In the genomic region with DNA sequence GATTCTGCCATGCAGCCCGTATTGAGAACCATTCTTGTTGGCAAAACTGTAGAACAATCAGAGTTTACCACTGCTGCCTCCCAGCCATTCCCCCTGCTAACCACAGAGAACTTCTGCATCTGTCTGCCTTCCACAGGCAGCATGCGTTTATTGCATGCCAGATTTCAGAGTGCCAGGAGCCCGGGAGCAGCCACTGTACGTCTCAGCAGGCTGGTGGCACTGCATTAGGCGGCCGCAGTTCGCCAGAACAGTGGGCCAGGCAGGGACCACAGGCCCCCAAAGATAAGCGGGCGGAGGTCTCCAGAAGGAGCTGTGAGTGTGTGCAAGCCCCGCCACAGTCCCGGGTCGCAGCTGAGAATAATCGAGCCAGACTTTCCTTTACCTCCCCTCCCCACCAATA, we compare ENCODE assay signal across 8 cellular contexts. TPM values are rescaled to one million over a fixed set of nuclear protein-coding genes. Genes with fewer than 3 reads are reported as not detected.
DNase-seq lines count a peak whose midpoint lies in the region; ATAC-seq and TF ChIP-seq lines count a peak whose summit lies in the region.

No MANE protein-coding gene starts in this region.

- no peaks in the 10 kb centered on the region for H3K79me1 ChIP-seq in neuronal stem cell (ENCODE audit: low read depth, low read length)

- H2BK5ac ChIP-seq in neuronal stem cell (ENCODE audit: low read length), result no peak overlapping the region

- no peak overlapping the region for H3K4me2 ChIP-seq in neuronal stem cell (ENCODE audit: insufficient read depth, low read length, poor library complexity, severe bottlenecking)

- H3K27me3 ChIP-seq in neuronal stem cell (ENCODE audit: control insufficient read depth in 3 of 3, insufficient read depth in 3 of 3, low read depth in 1 of 3, low read length in 3 of 3), result no peaks in the 10 kb centered on the region

- DNase-seq in SIG-M5 treated with dmso at 0.1 percent for 504 hours (lab: John Stamatoyannopoulos, UW; ENCODE audit: unreplicated experiment) (peak; percentile 46), SIG-M5 (lab: John Stamatoyannopoulos, UW) (no peak), NCI-H460 (ENCODE audit: extremely low read depth, low read depth) (peak; percentile 34), chondrocyte (ENCODE audit: low spot score) (no peak), neuronal stem cell (ENCODE audit: low spot score) (no peak), endothelial cell (ENCODE audit: low spot score) (no peak), DMS153 (lab: John Stamatoyannopoulos, UW) (no peak)

- no CpG with 5 or more reads among the region's 13 CpGs for WGBS in neuronal stem cell (ENCODE audit: extremely low coverage in 2 of 2, insufficient read length in 2 of 2, insufficient replicate concordance in 1 of 2), 2 donors

- H3K4me3 Mint-ChIP-seq in chondrocyte (ENCODE audit: unreplicated experiment), result peak overlapping the region; percentile 75
- no peak overlapping the region for H3K4me3 Mint-ChIP-seq in endothelial cell (ENCODE audit: unreplicated experiment)

- TF ChIP-seq CTCF in chondrocyte (IDR thresholded peaks at IDR 0.05) (no peak), endothelial cell (IDR thresholded peaks at IDR 0.05; ENCODE audit: unreplicated experiment) (no peak)

- no peaks in the 10 kb centered on the region for H3K36me3 ChIP-seq in neuronal stem cell (replicated peaks in 1 of 2; ENCODE audit: control insufficient read depth in 2 of 2, insufficient read depth in 2 of 2, low read length in 2 of 2)

- peak overlapping the region; percentile 87 for H2AFZ ChIP-seq in neuronal stem cell (ENCODE audit: low read length)

- H3K36me3 Mint-ChIP-seq in chondrocyte (ENCODE audit: low read depth) (no peaks in the 10 kb centered on the region), endothelial cell (ENCODE audit: low read depth, unreplicated experiment) (no peaks in the 10 kb centered on the region)

- H2AK5ac ChIP-seq in neuronal stem cell (ENCODE audit: low read depth, low read length), result no peak overlapping the region

- H3K27ac Mint-ChIP-seq in chondrocyte (ENCODE audit: unreplicated experiment) (no peak overlapping the region), endothelial cell (ENCODE audit: unreplicated experiment) (no peak overlapping the region)

- peaks cover 0 to 4% of the 10 kb centered on the region in 2 donors for H3K9me3 ChIP-seq in neuronal stem cell (replicated peaks in 1 of 2; ENCODE audit: control insufficient read depth in 2 of 2, insufficient read depth in 1 of 2, low read depth in 1 of 2, low read length in 2 of 2)

- no peak overlapping the region for H3K9ac ChIP-seq in neuronal stem cell (ENCODE audit: low read depth, low read length, poor library complexity)

- H2BK12ac ChIP-seq in neuronal stem cell (ENCODE audit: low read length), result no peak overlapping the region

- peak overlapping the region; percentile 71 for H3K4ac ChIP-seq in neuronal stem cell (ENCODE audit: low read length)

- peak overlapping the region; percentile 83 for H3K18ac ChIP-seq in neuronal stem cell (ENCODE audit: low read length)

- no peak overlapping the region for H4K91ac ChIP-seq in neuronal stem cell (ENCODE audit: low read depth, low read length, poor library complexity)

- H2BK120ac ChIP-seq in neuronal stem cell (ENCODE audit: low read depth, low read length), result no peak overlapping the region

- H3K23ac ChIP-seq in neuronal stem cell (ENCODE audit: low read depth, low read length, poor library complexity), result no peak overlapping the region

- H3K4me1 Mint-ChIP-seq in chondrocyte (ENCODE audit: low read depth), result peaks cover 10% of the 10 kb centered on the region
- H3K4me1 Mint-ChIP-seq in endothelial cell (ENCODE audit: unreplicated experiment), result no peaks in the 10 kb centered on the region

- H4K8ac ChIP-seq in neuronal stem cell (ENCODE audit: low read depth, low read length), result peak overlapping the region; percentile 48

- peaks cover 1 to 5% of the 10 kb centered on the region in 2 donors for H3K4me1 ChIP-seq in neuronal stem cell (ENCODE audit: control insufficient read depth in 2 of 2, insufficient read depth in 1 of 2, low read depth in 1 of 2, low read length in 2 of 2)

- H3K4me3 ChIP-seq in neuronal stem cell (ENCODE audit: low read length in 2 of 2), result peak overlapping the region in 1 of 2 donors; percentile 6

- H3K27ac ChIP-seq in neuronal stem cell (replicated peaks; ENCODE audit: low read length), result no peak overlapping the region

- H3K27me3 Mint-ChIP-seq in chondrocyte (ENCODE audit: low read depth) (peaks cover 3% of the 10 kb centered on the region), endothelial cell (ENCODE audit: unreplicated experiment) (peaks cover 1% of the 10 kb centered on the region)

- no peak overlapping the region for H3K14ac ChIP-seq in neuronal stem cell (ENCODE audit: low read length)

- H2BK15ac ChIP-seq in neuronal stem cell (ENCODE audit: low read length), result no peak overlapping the region

- H3K9me3 Mint-ChIP-seq in chondrocyte (ENCODE audit: low read depth), result no peaks in the 10 kb centered on the region
- H3K9me3 Mint-ChIP-seq in endothelial cell (ENCODE audit: unreplicated experiment), result no peaks in the 10 kb centered on the region

- ATAC-seq in HG02870 (IDR thresholded peaks at IDR 0.05; ENCODE audit: unreplicated experiment), result no peak

RNA-seq across cellular contexts. Expression of gene ZNF467, which starts 31.8 kb away (rescaled TPM):
- total RNA-seq in NCI-H460 (2014; rRNA removed; shearing (Covaris generic)), result 3.3 TPM in 2 replicates
- polyA plus RNA-seq in NCI-H460 (2014; cell fraction: nucleus; rRNA removed), result 3.7 and 6.5 TPM in 2 replicates
- total RNA-seq in chondrocyte (2.3 to 3.5 TPM (median 3.1 TPM) in 3 replicates), endothelial cell (ENCODE audit: unreplicated experiment) (64.2 TPM)
- polyA plus RNA-seq in neuronal stem cell (2013, experiment 1 of 2), result 6.2 TPM
- 6.1 TPM for polyA plus RNA-seq in neuronal stem cell (2013, experiment 2 of 2)

Comparison
In these comparisons a context has a peak if more than half of its experiments do, and no peak if none do; other contexts are left out.
1. DNase-seq: peak in SIG-M5 treated with dmso at 0.1 percent for 504 hours (single experiment) and NCI-H460 (single experiment); none in SIG-M5 (single experiment), chondrocyte (single experiment), neuronal stem cell (single experiment), endothelial cell (single experiment) and DMS153 (single experiment).
2. RNA of gene ZNF467, which starts 31.8 kb away (total RNA-seq): 64.2 TPM in endothelial cell (single experiment); 2.3 to 3.5 TPM in chondrocyte and 3.3 TPM in NCI-H460; every median in the first group is over 10 times any median in the second.